In the genomic region with DNA sequence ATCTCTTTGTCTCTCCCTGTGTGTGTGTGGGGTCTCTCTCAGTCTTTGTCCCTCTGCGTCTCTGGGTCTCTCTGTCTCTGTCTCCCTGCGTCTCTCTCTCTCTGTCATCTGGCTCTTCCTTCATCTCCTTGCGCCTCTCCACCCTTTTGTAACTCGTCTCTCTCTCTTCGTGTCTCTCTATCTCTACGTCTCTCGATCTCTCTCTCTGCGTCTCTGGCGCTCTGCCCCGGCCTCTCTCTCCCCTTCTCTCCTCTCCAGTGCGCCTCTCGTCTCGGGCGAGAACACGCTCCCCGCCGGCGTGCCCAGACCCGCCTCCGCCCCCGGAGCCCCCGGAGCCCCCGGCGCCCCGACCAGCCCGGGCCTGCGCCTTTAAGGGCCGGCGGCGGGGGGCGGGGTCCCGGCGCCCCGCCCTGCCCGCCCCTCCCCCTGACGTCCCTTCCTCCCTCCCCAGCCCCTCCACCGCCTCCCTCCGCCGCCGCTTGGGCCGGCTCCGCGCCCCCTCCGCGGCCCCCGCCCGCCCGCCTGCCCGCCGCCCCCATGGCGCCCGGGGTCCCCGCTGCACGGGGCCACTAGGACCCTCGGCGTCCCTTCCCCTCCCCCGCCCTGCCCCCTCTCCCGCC, we compare ENCODE assay signal across 8 cellular contexts. TPM values are rescaled to one million over a fixed set of nuclear protein-coding genes. Genes with fewer than 3 reads are reported as not detected.
DNase-seq lines count a peak whose midpoint lies in the region; ATAC-seq and TF ChIP-seq lines count a peak whose summit lies in the region.

A gene (plus strand): TSS at position 440 of the 620 bp plus-strand sequence. CDS start 318 bp downstream, outside the sequence.

- no peaks in the 10 kb centered on the region for H3K27me3 ChIP-seq in colonic mucosa

- H3K9ac ChIP-seq in colonic mucosa (ENCODE audit: low read depth in 2 of 2, low read length in 2 of 2) = peak within 1 kb of the TSS; percentile 74 to 78

- peaks cover 3% of the 10 kb centered on the region for H3K4me1 ChIP-seq in colonic mucosa

- ATAC-seq in GM18867 (IDR thresholded peaks at IDR 0.05; ENCODE audit: unreplicated experiment) (peak; percentile 51), left colon (peak; percentile 81), GM19328 (IDR thresholded peaks at IDR 0.05; ENCODE audit: unreplicated experiment) (no peak)

- peak within 1 kb of the TSS; percentile 81 for H3K4me3 ChIP-seq in colonic mucosa

- no peaks in the 10 kb centered on the region for H3K9me3 ChIP-seq in colonic mucosa

- peak within 1 kb of the TSS; percentile 34; the same call in 1 of the 2 replicates for H3K27ac ChIP-seq in 22Rv1
- H3K27ac ChIP-seq in colonic mucosa = no peak within 1 kb of the TSS

- intact Hi-C loops in colonic mucosa (cut with DNase I) = no loop called here
- intact Hi-C loops in left colon (cut with DNase I, micrococcal nuclease) = no loop called here

- DNase-seq in NCI-H2227 (lab: John Stamatoyannopoulos, UW; ENCODE audit: unreplicated experiment) (peak; percentile 57), colonic mucosa (peak; percentile 40), left colon (peak; percentile 44 to 57)
- peak; percentile 54 to 64 for DNase-seq in activated CD4-positive, alpha-beta T cell treated with anti-CD3 and anti-CD28 coated beads for 4 hours
- peak; percentile 43 to 58 for DNase-seq in stimulated activated CD4-positive, alpha-beta T cell treated with anti-CD3 and anti-CD28 coated beads, Interleukin-1b, Interleukin-23, amount 100 ng/mL, for 4 hours (ENCODE audit: low read depth in 2 of 2)

- no peaks in the 10 kb centered on the region for H3K36me3 ChIP-seq in colonic mucosa

- no peak for TF ChIP-seq CTCF in 22Rv1 (IDR thresholded peaks at IDR 0.05)
- TF ChIP-seq CTCF in colonic mucosa (IDR thresholded peaks at IDR 0.05) = no peak

RNA-seq across cellular contexts. Expression of the gene that starts here (rescaled TPM):
- total RNA-seq in colonic mucosa = 10 to 100 TPM; 12.7 to 28.6 TPM
- total RNA-seq in left colon = 10 to 100 TPM; 18.0 to 24.7 TPM
